In genomic region chr2:31300309-31300708, GRCh38 we compare ENCODE assay signal across 26 cellular contexts.
"Had no signal": no experiment of that assay in that cellular context is flagged by ENCODE, and none has a peak within 500 bp of the region (broad histone marks: within the 10 kb centered on the region; RNA-seq: fewer than 3 reads in every experiment).

No MANE protein-coding gene starts in this region.

- H3K36me3 ChIP-seq: left ventricle myocardium inferior, neural progenitor cell, neutrophil, ovary, prostate gland, right lobe of liver, tibial nerve, uterus had no signal

- H3K4me1 Mint-ChIP-seq: natural killer cell, nephron progenitor cell had no signal

- ATAC-seq: natural killer cell; stimulated activated memory B cell treated with anti-CD40 and anti-IgM and Interleukin-4, amounts not matched to agents 10 μg/mL and 1 μg/mL and 100 μg/mL, for 72 hours; stimulated activated naive CD8-positive, alpha-beta T cell treated with anti-CD3 and anti-CD28 coated beads, Interleukin-15, amount 100 ng/mL, for 72 hours had no signal

- H3K27me3 ChIP-seq: neural progenitor cell, neutrophil, ovary, right lobe of liver, tibial nerve, uterus had no signal

- H3K4me1 ChIP-seq: prostate gland, right lobe of liver, tibial nerve, uterus had no signal

- H3K4me2 ChIP-seq: neural progenitor cell, smooth muscle cell had no signal

- DNase-seq: hypothalamus; left ventricle myocardium inferior; naive B cell; natural killer cell; nephron progenitor cell; occipital lobe; ovary; retina; right lobe of liver; stimulated activated CD4-positive, alpha-beta T cell treated with anti-CD3 and anti-CD28 coated beads, Interleukin-1b, Interleukin-23, amount 100 ng/mL, for 48 hours; stimulated activated CD4-positive, alpha-beta T cell treated with anti-CD3 and anti-CD28 coated beads, Interleukin-2, amount 100 ng/mL, for 48 hours; stimulated activated CD4-positive, alpha-beta T cell treated with anti-CD3 and anti-CD28 coated beads, Interleukin-4, amount 100 ng/mL, for 4 hours; stimulated activated CD8-positive, alpha-beta memory T cell treated with anti-CD3 and anti-CD28 coated beads, Interleukin-4, amount 100 ng/mL, for 48 hours; stimulated activated naive CD4-positive, alpha-beta T cell treated with Interleukin-2 at 50 U/mL for 16 hours; stimulated activated naive CD8-positive, alpha-beta T cell treated with anti-CD3 and anti-CD28 coated beads, Interleukin-15, amount 100 ng/mL, for 72 hours; substantia nigra; uterus had no signal

- H3K4me3 Mint-ChIP-seq: mesothelial cell of epicardium; naive B cell; natural killer cell; nephron progenitor cell; neural progenitor cell; stimulated activated memory B cell treated with anti-CD40 and anti-IgM and Interleukin-4, amounts not matched to agents 10 μg/mL and 1 μg/mL and 100 μg/mL, for 72 hours; stimulated activated naive CD8-positive, alpha-beta T cell treated with anti-CD3 and anti-CD28 coated beads, Interleukin-15, amount 100 ng/mL, for 72 hours; type B pancreatic cell had no signal

- H3K9ac ChIP-seq: neural progenitor cell had no signal

- H3K9me3 ChIP-seq: left ventricle myocardium inferior, neutrophil, ovary, prostate gland, right lobe of liver, tibial nerve, uterus had no signal

- H3K4me3 ChIP-seq: left ventricle myocardium inferior, lung, neural progenitor cell, ovary, prostate gland, right lobe of liver, smooth muscle cell, tibial nerve, uterus had no signal

- H3K27ac Mint-ChIP-seq: mesothelial cell of epicardium; natural killer cell; nephron progenitor cell; neural progenitor cell; stimulated activated naive CD8-positive, alpha-beta T cell treated with anti-CD3 and anti-CD28 coated beads, Interleukin-15, amount 100 ng/mL, for 72 hours; type B pancreatic cell had no signal

- H3K27me3 Mint-ChIP-seq: naive B cell; stimulated activated memory B cell treated with anti-CD40 and anti-IgM and Interleukin-4, amounts not matched to agents 10 μg/mL and 1 μg/mL and 100 μg/mL, for 72 hours had no signal

- H3K27ac ChIP-seq: left ventricle myocardium inferior, neural progenitor cell, neutrophil, ovary, prostate gland, right lobe of liver, tibial nerve, uterus had no signal

- H3K36me3 Mint-ChIP-seq: mesothelial cell of epicardium; naive B cell; natural killer cell; neural progenitor cell; stimulated activated memory B cell treated with anti-CD40 and anti-IgM and Interleukin-4, amounts not matched to agents 10 μg/mL and 1 μg/mL and 100 μg/mL, for 72 hours; type B pancreatic cell had no signal

- H3K9me3 Mint-ChIP-seq: mesothelial cell of epicardium; naive B cell; natural killer cell; nephron progenitor cell; neural progenitor cell; stimulated activated memory B cell treated with anti-CD40 and anti-IgM and Interleukin-4, amounts not matched to agents 10 μg/mL and 1 μg/mL and 100 μg/mL, for 72 hours; stimulated activated naive CD8-positive, alpha-beta T cell treated with anti-CD3 and anti-CD28 coated beads, Interleukin-15, amount 100 ng/mL, for 72 hours; type B pancreatic cell had no signal

- H2AFZ ChIP-seq: neural progenitor cell had no signal
